8 cellular contexts compared by ENCODE assay signal in genomic region chr7:100437150-100438100, GRCh38. TPM values are rescaled to one million over a fixed set of nuclear protein-coding genes. Genes with fewer than 3 reads are reported as not detected.
A peak's percentile ranks its signal among the peaks of the same experiment; 100 is the strongest.
DNase-seq lines count a peak whose midpoint lies in the region; ATAC-seq and TF ChIP-seq lines count a peak whose summit lies in the region.

No MANE protein-coding gene starts in this region.

- H3K4me2 ChIP-seq in PC-9, result peak overlapping the region; percentile 96

- CTCF ChIA-PET in CD4-positive, alpha-beta memory T cell (lab: Charles Lee; ENCODE audit: partially characterized antibody), result interaction anchor here (0.7 to 1.2 kb wide), 8 partner anchors 13 to 268 kb away, joined by 3 to 5 read pairs (median 3); partner anchors contain the start of gene POP7
- CTCF ChIA-PET in PC-9 (lab: Charles Lee), result interaction anchor here (0.6 to 1.0 kb wide), 2 partner anchors 41 to 208 kb away, joined by 3 to 6 read pairs; no protein-coding TSS in a partner anchor

- H3K4me3 Mint-ChIP-seq in CD4-positive, alpha-beta memory T cell, result peak overlapping the region in 6 of 8 donors; percentile 3 to 96 (median 92)

- TF ChIP-seq CTCF in PC-9 (conservative IDR thresholded peaks at IDR 0.05), result no peak
- no peak for TF ChIP-seq CTCF in epithelial cell of proximal tubule (conservative IDR thresholded peaks at IDR 0.05; ENCODE audit: low read depth, low read length)
- TF ChIP-seq CTCF in ovary (IDR thresholded peaks at IDR 0.05), result no peak

- H3K36me3 ChIP-seq in CD4-positive, alpha-beta memory T cell (ENCODE audit: insufficient read depth, low read length), result peaks cover 20% of the 10 kb centered on the region
- H3K36me3 ChIP-seq in PC-9 (ENCODE audit: low read depth) (peaks cover 16% of the 10 kb centered on the region; the same call in 1 of the 2 replicates), ovary (no peaks in the 10 kb centered on the region)

- H3K27ac ChIP-seq in CD4-positive, alpha-beta memory T cell (ENCODE audit: low read depth, low read length), result no peak overlapping the region
- H3K27ac ChIP-seq in PC-9 (peak overlapping the region; percentile 77; the same call in 1 of the 2 replicates), ovary (peak overlapping the region in 1 of 2 donors; percentile 89)

- peaks cover 53% of the 10 kb centered on the region for H3F3A ChIP-seq in PC-9 (ENCODE audit: insufficient read depth, low read depth)

- POLR2A ChIA-PET in CD4-positive, alpha-beta memory T cell (lab: Charles Lee; ENCODE audit: partially characterized antibody), result interaction anchor here (0.7 to 7.0 kb wide), 21 partner anchors 7 to 415 kb away, joined by 3 to 74 read pairs (median 7); partner anchors contain the start of genes FBXO24, GNB2, LRCH4 and MEPCE
- POLR2A ChIA-PET in PC-9 (lab: Charles Lee; ENCODE audit: unreplicated experiment), result interaction anchor here (0.6 to 1.0 kb wide), 12 partner anchors 7 to 1076 kb away, joined by 3 to 14 read pairs (median 5); partner anchors contain the start of genes POP7, ZCWPW1, ZNF655 and ZNHIT1

- peaks cover 34% of the 10 kb centered on the region for H3K79me2 ChIP-seq in PC-9 (ENCODE audit: low read depth)

- peak overlapping the region in 4 of 7 donors; percentile 47 to 99 (median 97) for H3K27ac Mint-ChIP-seq in CD4-positive, alpha-beta memory T cell

- no peak for TF ChIP-seq EP300 in ovary (IDR thresholded peaks at IDR 0.05)

- H3K4me1 Mint-ChIP-seq in CD4-positive, alpha-beta memory T cell, result peaks cover 16 to 37% (median 26%) of the 10 kb centered on the region in 4 donors

- peaks cover 12 to 34% of the 10 kb centered on the region in 2 donors for H3K36me3 Mint-ChIP-seq in CD4-positive, alpha-beta memory T cell

- H3K9me3 Mint-ChIP-seq in CD4-positive, alpha-beta memory T cell, result peaks cover 0 to 1% (median 0%) of the 10 kb centered on the region in 8 donors

- no TSS peak for BruUV-seq in PC-9 (replicated peaks; lab: Mats Ljungman, UMichigan)

- DNase-seq in CD4-positive, alpha-beta memory T cell, result no peak
- DNase-seq in PC-9 (no peak), epithelial cell of proximal tubule (ENCODE audit: low read depth) (no peak), ovary (peak; percentile 44 to 67 (median 62)), H4 (ENCODE audit: low spot score) (no peak), NOMO-1 treated with dmso at 0.1 percent for 144 hours (lab: John Stamatoyannopoulos, UW; ENCODE audit: unreplicated experiment) (no peak), islet precursor cell (no peak)

- peaks cover 6% of the 10 kb centered on the region for H4K20me1 ChIP-seq in PC-9 (ENCODE audit: insufficient read depth)

- H3K4me3 ChIP-seq in CD4-positive, alpha-beta memory T cell (ENCODE audit: low read length in 2 of 2), result peak overlapping the region in 1 of 2 donors; percentile 95
- H3K4me3 ChIP-seq in PC-9, result peak overlapping the region; percentile 87; the same call in 1 of the 2 replicates
- H3K4me3 ChIP-seq in epithelial cell of proximal tubule (ENCODE audit: low read depth, low read length), result peak overlapping the region; percentile 83
- H3K4me3 ChIP-seq in ovary, result no peak overlapping the region

- no peaks in the 10 kb centered on the region for H3K9me2 ChIP-seq in PC-9 (ENCODE audit: insufficient read depth)

- H3K9me3 ChIP-seq in CD4-positive, alpha-beta memory T cell (ENCODE audit: control insufficient read depth in 1 of 2, low read length in 2 of 2), result no peaks in the 10 kb centered on the region
- H3K9me3 ChIP-seq in PC-9 (ENCODE audit: insufficient read depth, low read depth) (no peaks in the 10 kb centered on the region), ovary (no peaks in the 10 kb centered on the region)

- intact Hi-C loops in CD4-positive, alpha-beta memory T cell (cut with micrococcal nuclease), result loop anchor here (2.0 kb wide), 1 partner anchor 13 kb away; no protein-coding TSS in a partner anchor
- intact Hi-C loops in PC-9 (cut with micrococcal nuclease; ENCODE audit: unreplicated experiment) (no loop called here), ovary (cut with DNase I) (no loop called here)

- H3K27me3 ChIP-seq in CD4-positive, alpha-beta memory T cell (ENCODE audit: insufficient read depth, low read length), result no peaks in the 10 kb centered on the region
- H3K27me3 ChIP-seq in PC-9 (ENCODE audit: insufficient read depth, low read depth), result no peaks in the 10 kb centered on the region
- no peaks in the 10 kb centered on the region for H3K27me3 ChIP-seq in ovary

- ATAC-seq in HG03521 (IDR thresholded peaks at IDR 0.05; ENCODE audit: unreplicated experiment), result no peak

- no peak for TF ChIP-seq POLR2A in ovary (IDR thresholded peaks at IDR 0.05)

- 83 to 90% (median 84%) methylated on average over 28 of the region's 28 CpGs for WGBS in ovary, 3 donors

- no peaks in the 10 kb centered on the region for H3K27me3 Mint-ChIP-seq in CD4-positive, alpha-beta memory T cell

- H3K4me1 ChIP-seq in CD4-positive, alpha-beta memory T cell (ENCODE audit: insufficient read depth, low read length), result peaks cover 32% of the 10 kb centered on the region
- H3K4me1 ChIP-seq in PC-9 (replicated peaks; ENCODE audit: insufficient read depth) (peaks cover 22% of the 10 kb centered on the region), ovary (ENCODE audit: insufficient read depth) (peaks cover 12% of the 10 kb centered on the region)

- H2AFZ ChIP-seq in PC-9, result peak overlapping the region; percentile 76; the same call in 1 of the 2 replicates

RNA-seq across cellular contexts. Expression of gene PPP1R35, which starts 1.1 kb away (rescaled TPM):
- total RNA-seq in CD4-positive, alpha-beta memory T cell, result 10 to 100 TPM; 77.7 to 83.8 TPM
- polyA plus RNA-seq in CD4-positive, alpha-beta memory T cell, result 10 to 100 TPM; 28.6 to 49.7 TPM
- total RNA-seq in PC-9 (2021) (49.1 and 67.6 TPM in 2 replicates), epithelial cell of proximal tubule (78.6 and 127 TPM in 2 replicates), ovary (10 to 100 TPM; 31.8 to 48.5 (median 39.1) TPM)
- 10 to 100 TPM in 1 of 2 donors, 1 to 10 TPM in 1; 2.7 to 39.8 TPM for polyA plus RNA-seq in ovary
- 22.6 and 31.5 TPM in 2 replicates for total RNA-seq in H4 (2014; rRNA removed; shearing (Covaris generic))

RNA-seq across cellular contexts. Expression of gene MEPCE, which starts 7.8 kb away (rescaled TPM):
- total RNA-seq in CD4-positive, alpha-beta memory T cell, result 10 to 100 TPM; 57.3 to 58.8 TPM
- polyA plus RNA-seq in CD4-positive, alpha-beta memory T cell, result 10 to 100 TPM in 1 of 2 donors, 1 to 10 TPM in 1; 7.9 to 11.8 TPM
- total RNA-seq in PC-9 (2021) (62.6 and 70.3 TPM in 2 replicates), epithelial cell of proximal tubule (26.5 and 34.1 TPM in 2 replicates), ovary (10 to 100 TPM; 29.4 to 60.6 (median 44.7) TPM)
- 10 to 100 TPM; 30.0 to 48.9 TPM for polyA plus RNA-seq in ovary
- total RNA-seq in H4 (2014; rRNA removed; shearing (Covaris generic)), result 25.8 and 28.5 TPM in 2 replicates

RNA-seq across cellular contexts. Expression of gene ZCWPW1, which starts 8.9 kb away (rescaled TPM):
- 10 to 100 TPM; 10.1 to 12.4 TPM for total RNA-seq in CD4-positive, alpha-beta memory T cell
- polyA plus RNA-seq in CD4-positive, alpha-beta memory T cell, result 1 to 10 TPM; 5.0 to 6.1 TPM
- total RNA-seq in PC-9 (2021), result 7.4 TPM in 2 replicates
- total RNA-seq in epithelial cell of proximal tubule, result 0.65 and 3.8 TPM in 2 replicates
- total RNA-seq in ovary, result 1 to 10 TPM; 2.6 to 6.5 (median 5.0) TPM
- 1 to 10 TPM; 8.2 to 9.3 TPM for polyA plus RNA-seq in ovary
- total RNA-seq in H4 (2014; rRNA removed; shearing (Covaris generic)), result 1.9 and 2.2 TPM in 2 replicates

RNA-seq across cellular contexts. Expression of gene SPACDR, which starts 26.6 kb away (rescaled TPM):
- 1 to 10 TPM; 4.6 to 5.7 TPM for total RNA-seq in CD4-positive, alpha-beta memory T cell
- polyA plus RNA-seq in CD4-positive, alpha-beta memory T cell, result under 1 TPM; 0.26 to 0.34 TPM
- total RNA-seq in PC-9 (2021) (1.4 and 4.2 TPM in 2 replicates), epithelial cell of proximal tubule (0.65 TPM in 1 of 2 replicates, not detected in the other), ovary (1 to 10 TPM in 2 of 7 donors, under 1 TPM in 4, not detected in 1; 0.45 to 3.0 (median 0.87) TPM)
- polyA plus RNA-seq in ovary, result under 1 TPM; 0.25 to 0.71 TPM
- 0.84 and 1.0 TPM in 2 replicates for total RNA-seq in H4 (2014; rRNA removed; shearing (Covaris generic))

RNA-seq across cellular contexts. Expression of gene TSC22D4, which starts 41.6 kb away (rescaled TPM):
- total RNA-seq in CD4-positive, alpha-beta memory T cell, result 100 to 1,000 TPM; 144 to 154 TPM
- polyA plus RNA-seq in CD4-positive, alpha-beta memory T cell, result 10 to 100 TPM; 30.0 to 34.5 TPM
- total RNA-seq in PC-9 (2021) (68.8 and 79.8 TPM in 2 replicates), epithelial cell of proximal tubule (36.6 and 45.4 TPM in 2 replicates), ovary (10 to 100 TPM; 19.8 to 57.3 (median 47.5) TPM)
- 10 to 100 TPM in 1 of 2 donors, 1 to 10 TPM in 1; 6.5 to 40.4 TPM for polyA plus RNA-seq in ovary
- total RNA-seq in H4 (2014; rRNA removed; shearing (Covaris generic)), result 19.4 and 28.2 TPM in 2 replicates

Comparison
In these comparisons a context has a peak if more than half of its experiments do, and no peak if none do; other contexts are left out.
1. DNase-seq: peak in ovary (5 of 5); none in CD4-positive, alpha-beta memory T cell (0 of 5), PC-9 (0 of 2), epithelial cell of proximal tubule (single experiment), H4 (single experiment), NOMO-1 treated with dmso at 0.1 percent for 144 hours (single experiment) and islet precursor cell (single experiment).